20 cellular contexts compared by ENCODE assay signal in genomic region chr13:66926851-66927524, GRCh38.
A peak's percentile ranks its signal among the peaks of the same experiment; 100 is the strongest.
DNase-seq lines count a peak whose midpoint lies in the region; ATAC-seq, FAIRE-seq and TF ChIP-seq lines count a peak whose summit lies in the region.
"Had no signal": no experiment of that assay in that cellular context is flagged by ENCODE, and none has a peak within 500 bp of the region (broad histone marks: within the 10 kb centered on the region; RNA-seq: fewer than 3 reads in every experiment).

No MANE protein-coding gene starts in this region.

- no peak for FAIRE-seq in K562 (lab: Jason Lieb, UNC)
- FAIRE-seq: RCC 7860 had no signal

- H3K27ac Mint-ChIP-seq in naive B cell, result peak overlapping the region in 5 of 6 donors; percentile 36 to 89 (median 47)
- H3K27ac Mint-ChIP-seq in activated CD4-positive, alpha-beta memory T cell treated with anti-CD3 and anti-CD28 coated beads, Interleukin-2, amount 10 ng/mL, durations not matched to agents 7 days and 5 days, result no peak overlapping the region
- H3K27ac Mint-ChIP-seq: activated naive CD8-positive, alpha-beta T cell treated with anti-CD3 and anti-CD28 coated beads for 36 hours; activated T-helper 1 cell treated with anti-CD3 and anti-CD28 coated beads, Interleukin-12 subunit alpha, Interleukin-12 subunit beta, Interleukin-2, Interleukin-4 antibody, amounts not matched to agents 30 ng/mL and 10 ng/mL and 1 ng/mL, durations not matched to agents 14 hours and 24 hours and 36 hours; CD4-positive, CD25-positive, alpha-beta regulatory T cell had no signal

- no peaks in the 10 kb centered on the region for H3K27me3 Mint-ChIP-seq in naive B cell
- H3K27me3 Mint-ChIP-seq in activated CD4-positive, alpha-beta memory T cell treated with anti-CD3 and anti-CD28 coated beads, Interleukin-2, amount 10 ng/mL, durations not matched to agents 7 days and 5 days, result no peaks in the 10 kb centered on the region
- H3K27me3 Mint-ChIP-seq: activated naive CD8-positive, alpha-beta T cell treated with anti-CD3 and anti-CD28 coated beads for 36 hours; CD4-positive, CD25-positive, alpha-beta regulatory T cell had no signal

- DNase-seq in ELR (ENCODE audit: low read depth) (peak; percentile 36), K562 (ENCODE audit: extremely low read depth in 1 of 4, low spot score in 3 of 4) (no peak), naive B cell (no peak), right atrium auricular region (ENCODE audit: low spot score) (no peak), GM10248 (ENCODE audit: extremely low spot score) (no peak)
- no peak for DNase-seq in stimulated activated CD4-positive, alpha-beta T cell treated with anti-CD3 and anti-CD28 coated beads, Interleukin-2, amount 100 ng/mL, for 48 hours
- DNase-seq in activated CD4-positive, alpha-beta memory T cell treated with anti-CD3 and anti-CD28 coated beads, Interleukin-2, amount 10 ng/mL, durations not matched to agents 7 days and 5 days, result no peak
- DNase-seq: activated CD4-positive, alpha-beta T cell treated with anti-CD3 and anti-CD28 coated beads for 1 hour; activated naive CD8-positive, alpha-beta T cell treated with anti-CD3 and anti-CD28 coated beads for 36 hours; body of pancreas; CD4-positive, CD25-positive, alpha-beta regulatory T cell; DMS79; foreskin melanocyte; Karpas-422; stimulated activated CD4-positive, alpha-beta T cell treated with anti-CD3 and anti-CD28 coated beads, Interleukin-12 subunit alpha, Interleukin-12 subunit beta, amount 100 ng/mL, for 4 hours had no signal

- CTCF ChIA-PET in K562 (lab: Yijun Ruan, JAX; ENCODE audit: low intra/inter-chr PET ratio) (no interaction called here), GM10248 (lab: Yijun Ruan, JAX) (interaction anchor here (1.1 to 2.1 kb wide), 2 partner anchors 10 to 14 kb away, joined by 3 to 6 read pairs; no protein-coding TSS in a partner anchor)
- CTCF ChIA-PET in activated CD4-positive, alpha-beta memory T cell treated with anti-CD3 and anti-CD28 coated beads, Interleukin-2, amount 10 ng/mL, durations not matched to agents 7 days and 5 days (lab: Charles Lee), result no interaction called here

- no peak overlapping the region for H3K4me3 ChIP-seq in Loucy (ENCODE audit: low read length, poor library complexity, severe bottlenecking)
- no peak overlapping the region for H3K4me3 ChIP-seq in K562
- no peak overlapping the region for H3K4me3 ChIP-seq in right atrium auricular region
- H3K4me3 ChIP-seq: body of pancreas had no signal

- no peaks in the 10 kb centered on the region for H3K27me3 ChIP-seq in Loucy (ENCODE audit: insufficient read depth, low read length, poor library complexity, severe bottlenecking)
- H3K27me3 ChIP-seq in K562 (ENCODE audit: control insufficient read depth in 2 of 2, insufficient read depth in 2 of 2, low read length in 2 of 2), result no peaks in the 10 kb centered on the region
- no peaks in the 10 kb centered on the region for H3K27me3 ChIP-seq in right atrium auricular region
- H3K27me3 ChIP-seq: body of pancreas had no signal

- H3K4me1 Mint-ChIP-seq in naive B cell, result peaks cover 11 to 20% (median 12%) of the 10 kb centered on the region in 3 donors
- H3K4me1 Mint-ChIP-seq in activated CD4-positive, alpha-beta memory T cell treated with anti-CD3 and anti-CD28 coated beads, Interleukin-2, amount 10 ng/mL, durations not matched to agents 7 days and 5 days, result no peaks in the 10 kb centered on the region
- H3K4me1 Mint-ChIP-seq: activated naive CD8-positive, alpha-beta T cell treated with anti-CD3 and anti-CD28 coated beads for 36 hours; CD4-positive, CD25-positive, alpha-beta regulatory T cell had no signal

- WGBS in K562 (ENCODE audit: insufficient coverage, low coverage, missing lambda C conversion rate), result 30% methylated on average over 6 of the region's 6 CpGs

- peaks cover 43% of the 10 kb centered on the region for H3K4me1 ChIP-seq in Loucy (ENCODE audit: insufficient read depth, low read length, poor library complexity, severe bottlenecking)
- H3K4me1 ChIP-seq in K562 (replicated peaks in 1 of 2; ENCODE audit: control insufficient read depth in 2 of 2, insufficient read depth in 2 of 2, low read length in 2 of 2), result no peaks in the 10 kb centered on the region; a peak in 1 of 5 replicates
- no peaks in the 10 kb centered on the region for H3K4me1 ChIP-seq in right atrium auricular region
- H3K4me1 ChIP-seq: body of pancreas had no signal

- no peaks in the 10 kb centered on the region for H3K9me1 ChIP-seq in K562 (ENCODE audit: control insufficient read depth, insufficient read depth, low read length)

- TF ChIP-seq RAD21 in K562 (CRISPR knock-in tag; conservative IDR thresholded peaks at IDR 0.05 in 1 of 2, IDR thresholded peaks at IDR 0.05 in 1 of 2), result no peak

- ATAC-seq in K562 (peak; percentile 51), naive B cell (ENCODE audit: low read depth in 2 of 2) (no peak)
- ATAC-seq: body of pancreas, SK-N-SH treated with all-trans-retinoic acid at 6 μM for 48 hours had no signal

- TF ChIP-seq EP300 in K562 (IDR thresholded peaks at IDR 0.05; ENCODE audit: low read length), result no peak

- no peaks in the 10 kb centered on the region for H3K36me3 Mint-ChIP-seq in naive B cell
- H3K36me3 Mint-ChIP-seq in activated CD4-positive, alpha-beta memory T cell treated with anti-CD3 and anti-CD28 coated beads, Interleukin-2, amount 10 ng/mL, durations not matched to agents 7 days and 5 days (ENCODE audit: low read depth), result no peaks in the 10 kb centered on the region
- H3K36me3 Mint-ChIP-seq: activated naive CD8-positive, alpha-beta T cell treated with anti-CD3 and anti-CD28 coated beads for 36 hours; CD4-positive, CD25-positive, alpha-beta regulatory T cell had no signal

- intact Hi-C loops in K562 (cut with micrococcal nuclease), result no loop called here

- no peaks in the 10 kb centered on the region for H3K9me3 ChIP-seq in Loucy (ENCODE audit: insufficient read depth, low read depth, low read length)
- H3K9me3 ChIP-seq in K562 (replicated peaks; ENCODE audit: control insufficient read depth, insufficient read depth, low read depth, low read length), result no peaks in the 10 kb centered on the region
- no peaks in the 10 kb centered on the region for H3K9me3 ChIP-seq in right atrium auricular region
- H3K9me3 ChIP-seq: body of pancreas had no signal

- 0 out of 2 replicates have a peak overlapping the region, but pooled peaks have one; percentile 13 for H2AFZ ChIP-seq in Loucy (ENCODE audit: low read length)
- H2AFZ ChIP-seq in K562 (ENCODE audit: low read depth, low read length), result no peak overlapping the region

- H3K36me3 ChIP-seq in Loucy (ENCODE audit: insufficient read depth, low read length), result no peaks in the 10 kb centered on the region
- no peaks in the 10 kb centered on the region for H3K36me3 ChIP-seq in K562 (ENCODE audit: control insufficient read depth, insufficient read depth, low read length)
- H3K36me3 ChIP-seq in right atrium auricular region, result no peaks in the 10 kb centered on the region

- no peak overlapping the region for H3K4me3 Mint-ChIP-seq in naive B cell
- H3K4me3 Mint-ChIP-seq in activated CD4-positive, alpha-beta memory T cell treated with anti-CD3 and anti-CD28 coated beads, Interleukin-2, amount 10 ng/mL, durations not matched to agents 7 days and 5 days, result no peak overlapping the region
- H3K4me3 Mint-ChIP-seq: activated naive CD8-positive, alpha-beta T cell treated with anti-CD3 and anti-CD28 coated beads for 36 hours; activated T-helper 1 cell treated with anti-CD3 and anti-CD28 coated beads, Interleukin-12 subunit alpha, Interleukin-12 subunit beta, Interleukin-2, Interleukin-4 antibody, amounts not matched to agents 30 ng/mL and 10 ng/mL and 1 ng/mL, durations not matched to agents 14 hours and 24 hours and 36 hours; CD4-positive, CD25-positive, alpha-beta regulatory T cell; neural crest cell had no signal

- H3K27ac ChIP-seq in K562 (ENCODE audit: extremely low read depth, low read depth, low read length), result no peak overlapping the region
- H3K27ac ChIP-seq in right atrium auricular region, result no peak overlapping the region
- H3K27ac ChIP-seq: body of pancreas had no signal

- in situ Hi-C loops in K562 (cut with MboI), result no loop called here

- H4K20me1 ChIP-seq in Loucy (ENCODE audit: insufficient read depth, low read length, poor library complexity, severe bottlenecking), result no peaks in the 10 kb centered on the region
- H4K20me1 ChIP-seq in K562 (replicated peaks; ENCODE audit: control insufficient read depth, insufficient read depth, low read length), result no peaks in the 10 kb centered on the region

- H3F3A ChIP-seq in Loucy (ENCODE audit: low read depth), result no peaks in the 10 kb centered on the region

- BruUV-seq in K562 (replicated peaks; lab: Mats Ljungman, UMichigan), result no TSS peak

- POLR2A ChIA-PET in K562 (lab: Yijun Ruan, JAX), result no interaction called here
- POLR2A ChIA-PET in GM10248 (lab: Yijun Ruan, JAX), result no interaction called here
- POLR2A ChIA-PET in activated CD4-positive, alpha-beta memory T cell treated with anti-CD3 and anti-CD28 coated beads, Interleukin-2, amount 10 ng/mL, durations not matched to agents 7 days and 5 days (lab: Charles Lee), result no interaction called here

- H3K4me2 ChIP-seq in Loucy (ENCODE audit: low read depth, low read length, poor library complexity, severe bottlenecking), result no peak overlapping the region
- H3K4me2 ChIP-seq in K562 (ENCODE audit: insufficient read depth, low read length), result no peak overlapping the region

- TF ChIP-seq CTCF in Loucy (conservative IDR thresholded peaks at IDR 0.05; ENCODE audit: low read length) (no peak), K562 (IDR thresholded peaks at IDR 0.05 in 2 of 3, conservative IDR thresholded peaks at IDR 0.05 in 1 of 3; ENCODE audit: insufficient read depth in 2 of 3, low read depth in 1 of 3, low read length in 3 of 3) (no peak), right atrium auricular region (IDR thresholded peaks at IDR 0.05) (no peak), GM10248 (IDR thresholded peaks at IDR 0.05; ENCODE audit: control extremely low read depth, extremely low read depth, low read depth, missing control alignments) (no peak)

- H3K79me2 ChIP-seq in Loucy (ENCODE audit: insufficient read depth, low read length), result no peaks in the 10 kb centered on the region
- no peaks in the 10 kb centered on the region for H3K79me2 ChIP-seq in K562 (ENCODE audit: control insufficient read depth, insufficient read depth, low read length)

- H3K9me2 ChIP-seq in Loucy (replicated peaks; ENCODE audit: low read depth, low read length), result no peaks in the 10 kb centered on the region

- no peak overlapping the region for H3K9ac ChIP-seq in Loucy (ENCODE audit: low read depth, low read length, poor library complexity, severe bottlenecking)
- no peak overlapping the region for H3K9ac ChIP-seq in K562 (ENCODE audit: insufficient read depth in 1 of 2, low read depth in 2 of 2, low read length in 2 of 2)

- TF ChIP-seq POLR2A in K562 (conservative IDR thresholded peaks at IDR 0.05), result no peak

- no peaks in the 10 kb centered on the region for H3K9me3 Mint-ChIP-seq in naive B cell
- H3K9me3 Mint-ChIP-seq in activated CD4-positive, alpha-beta memory T cell treated with anti-CD3 and anti-CD28 coated beads, Interleukin-2, amount 10 ng/mL, durations not matched to agents 7 days and 5 days, result no peaks in the 10 kb centered on the region
- H3K9me3 Mint-ChIP-seq: activated naive CD8-positive, alpha-beta T cell treated with anti-CD3 and anti-CD28 coated beads for 36 hours; activated T-helper 1 cell treated with anti-CD3 and anti-CD28 coated beads, Interleukin-12 subunit alpha, Interleukin-12 subunit beta, Interleukin-2, Interleukin-4 antibody, amounts not matched to agents 30 ng/mL and 10 ng/mL and 1 ng/mL, durations not matched to agents 14 hours and 24 hours and 36 hours; neural crest cell had no signal
